8 cellular contexts compared by ENCODE assay signal in the genomic region with DNA sequence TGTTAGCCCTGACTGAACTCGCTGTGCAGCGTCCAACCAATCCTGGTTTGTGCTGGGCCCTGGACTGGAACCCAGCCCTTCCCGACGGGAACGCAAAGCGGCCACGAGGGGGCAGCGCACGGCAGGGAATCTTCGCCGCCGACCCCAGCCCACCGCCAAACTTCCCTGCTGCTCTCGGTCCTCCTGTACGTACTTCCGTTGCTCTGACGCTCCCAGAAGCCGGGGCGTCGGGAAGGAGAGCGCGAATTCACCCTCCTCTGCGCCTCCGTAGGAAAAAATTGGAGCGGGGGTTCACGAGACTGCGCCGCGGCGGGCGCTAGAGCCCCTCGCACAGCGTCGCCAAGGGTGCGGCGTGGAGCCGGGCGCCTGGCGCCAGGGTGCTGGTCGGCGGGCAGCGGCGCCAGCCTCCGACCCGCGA. TPM values are rescaled to one million over a fixed set of nuclear protein-coding genes. Genes with fewer than 3 reads are reported as not detected.
A peak's percentile ranks its signal among the peaks of the same experiment; 100 is the strongest.
DNase-seq lines count a peak whose midpoint lies in the region; ATAC-seq and TF ChIP-seq lines count a peak whose summit lies in the region.

No MANE protein-coding gene starts in this region.

- peaks cover 4% of the 10 kb centered on the region for H3K36me3 Mint-ChIP-seq in CD8-positive, alpha-beta T cell
- H3K36me3 Mint-ChIP-seq in WTC11 = no peaks in the 10 kb centered on the region

- TF ChIP-seq CTCF in CD8-positive, alpha-beta T cell (IDR thresholded peaks at IDR 0.05) = peak; percentile 86
- TF ChIP-seq CTCF in WTC11 (IDR thresholded peaks at IDR 0.05) = peak; percentile 71

- H3K27ac ChIP-seq in CD8-positive, alpha-beta T cell (ENCODE audit: low read depth, low read length) = peak overlapping the region; percentile 47
- H3K27ac ChIP-seq in caudate nucleus (ENCODE audit: low read depth, low read length) (peak overlapping the region; percentile 6), skin epidermis (peak overlapping the region in 20 of 21 experiments; percentile 51 to 92 (median 76))

- H3K4me1 Mint-ChIP-seq in CD8-positive, alpha-beta T cell (ENCODE audit: low read depth) = peaks cover 48% of the 10 kb centered on the region
- peaks cover 16% of the 10 kb centered on the region for H3K4me1 Mint-ChIP-seq in WTC11

- H3K9me3 Mint-ChIP-seq in CD8-positive, alpha-beta T cell = no peaks in the 10 kb centered on the region
- H3K9me3 Mint-ChIP-seq in WTC11 = no peaks in the 10 kb centered on the region

- H3K4me1 ChIP-seq in CD8-positive, alpha-beta T cell (ENCODE audit: insufficient read depth, low read length) = peaks cover 19% of the 10 kb centered on the region

- ATAC-seq in CD8-positive, alpha-beta T cell = peak; percentile 54
- peak; percentile 83 for ATAC-seq in WTC11
- ATAC-seq in HG02973 (IDR thresholded peaks at IDR 0.05; ENCODE audit: unreplicated experiment) = no peak

- H3K9me3 ChIP-seq in CD8-positive, alpha-beta T cell (ENCODE audit: low read length) = no peaks in the 10 kb centered on the region

- H3K27ac Mint-ChIP-seq in CD8-positive, alpha-beta T cell = peak overlapping the region; percentile 66
- H3K27ac Mint-ChIP-seq in WTC11 = no peak overlapping the region

- no peaks in the 10 kb centered on the region for H3K36me3 ChIP-seq in CD8-positive, alpha-beta T cell (ENCODE audit: insufficient read depth, low read length)

- peak; percentile 38 to 83 (median 62) for DNase-seq in CD8-positive, alpha-beta T cell
- DNase-seq in HCEC 1CT (peak; percentile 91), NCI-H2107 treated with DMSO at 0.1 percent for 48 hours (lab: John Stamatoyannopoulos, UW; ENCODE audit: unreplicated experiment) (peak; percentile 32), WTC11 (ENCODE audit: low spot score) (peak; percentile 86), caudate nucleus (lab: John Stamatoyannopoulos, UW) (peak in 53 of 61 donors; percentile 16 to 85 (median 62)), inferior parietal cortex (ENCODE audit: extremely low spot score) (peak; percentile 68)

- H3K27me3 Mint-ChIP-seq in CD8-positive, alpha-beta T cell (ENCODE audit: low read depth) = peaks cover 9% of the 10 kb centered on the region
- H3K27me3 Mint-ChIP-seq in WTC11 (ENCODE audit: low read depth) = peaks cover 63% of the 10 kb centered on the region

- H3K27me3 ChIP-seq in CD8-positive, alpha-beta T cell (ENCODE audit: insufficient read depth, low read length) = no peaks in the 10 kb centered on the region

- intact Hi-C loops in CD8-positive, alpha-beta T cell (cut with DNase I, micrococcal nuclease) = loop anchor here (1.0 to 5.0 kb wide), 9 partner anchors 84 to 382 kb away; a partner anchor contains a TSS

- POLR2A ChIA-PET in CD8-positive, alpha-beta T cell (lab: Charles Lee) = interaction anchor here (1.1 to 6.2 kb wide), 2 partner anchors 96 to 170 kb away, joined by 5 to 38 read pairs; no protein-coding TSS in a partner anchor
- POLR2A ChIA-PET in WTC11 (lab: Charles Lee) = no interaction called here

- peak overlapping the region; percentile 84 for H3K4me3 Mint-ChIP-seq in CD8-positive, alpha-beta T cell
- H3K4me3 Mint-ChIP-seq in WTC11 = peak overlapping the region; percentile 61

- CTCF ChIA-PET in CD8-positive, alpha-beta T cell (lab: Charles Lee) = interaction anchor here (0.7 to 6.5 kb wide), 22 partner anchors 9 to 390 kb away, joined by 3 to 79 read pairs (median 4); a partner anchor contains a TSS
- CTCF ChIA-PET in WTC11 (lab: Charles Lee) = interaction anchor here (0.7 to 2.4 kb wide), 4 partner anchors 25 to 388 kb away, joined by 3 to 14 read pairs (median 6); no protein-coding TSS in a partner anchor

- H3K4me3 ChIP-seq in CD8-positive, alpha-beta T cell (ENCODE audit: low read depth, low read length) = peak overlapping the region; percentile 89
- H3K4me3 ChIP-seq in skin epidermis = peak overlapping the region; percentile 54 to 73 (median 61)

TF ChIP-seq in WTC11, 78 proteins besides CTCF, POLR2A, EP300 and RAD21:
- TF ChIP-seq, protein P1, sequence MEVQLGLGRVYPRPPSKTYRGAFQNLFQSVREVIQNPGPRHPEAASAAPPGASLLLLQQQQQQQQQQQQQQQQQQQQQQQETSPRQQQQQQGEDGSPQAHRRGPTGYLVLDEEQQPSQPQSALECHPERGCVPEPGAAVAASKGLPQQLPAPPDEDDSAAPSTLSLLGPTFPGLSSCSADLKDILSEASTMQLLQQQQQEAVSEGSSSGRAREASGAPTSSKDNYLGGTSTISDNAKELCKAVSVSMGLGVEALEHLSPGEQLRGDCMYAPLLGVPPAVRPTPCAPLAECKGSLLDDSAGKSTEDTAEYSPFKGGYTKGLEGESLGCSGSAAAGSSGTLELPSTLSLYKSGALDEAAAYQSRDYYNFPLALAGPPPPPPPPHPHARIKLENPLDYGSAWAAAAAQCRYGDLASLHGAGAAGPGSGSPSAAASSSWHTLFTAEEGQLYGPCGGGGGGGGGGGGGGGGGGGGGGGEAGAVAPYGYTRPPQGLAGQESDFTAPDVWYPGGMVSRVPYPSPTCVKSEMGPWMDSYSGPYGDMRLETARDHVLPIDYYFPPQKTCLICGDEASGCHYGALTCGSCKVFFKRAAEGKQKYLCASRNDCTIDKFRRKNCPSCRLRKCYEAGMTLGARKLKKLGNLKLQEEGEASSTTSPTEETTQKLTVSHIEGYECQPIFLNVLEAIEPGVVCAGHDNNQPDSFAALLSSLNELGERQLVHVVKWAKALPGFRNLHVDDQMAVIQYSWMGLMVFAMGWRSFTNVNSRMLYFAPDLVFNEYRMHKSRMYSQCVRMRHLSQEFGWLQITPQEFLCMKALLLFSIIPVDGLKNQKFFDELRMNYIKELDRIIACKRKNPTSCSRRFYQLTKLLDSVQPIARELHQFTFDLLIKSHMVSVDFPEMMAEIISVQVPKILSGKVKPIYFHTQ (CRISPR knock-in tag; IDR thresholded peaks at IDR 0.05) = no peak
- TF ChIP-seq, protein P2, sequence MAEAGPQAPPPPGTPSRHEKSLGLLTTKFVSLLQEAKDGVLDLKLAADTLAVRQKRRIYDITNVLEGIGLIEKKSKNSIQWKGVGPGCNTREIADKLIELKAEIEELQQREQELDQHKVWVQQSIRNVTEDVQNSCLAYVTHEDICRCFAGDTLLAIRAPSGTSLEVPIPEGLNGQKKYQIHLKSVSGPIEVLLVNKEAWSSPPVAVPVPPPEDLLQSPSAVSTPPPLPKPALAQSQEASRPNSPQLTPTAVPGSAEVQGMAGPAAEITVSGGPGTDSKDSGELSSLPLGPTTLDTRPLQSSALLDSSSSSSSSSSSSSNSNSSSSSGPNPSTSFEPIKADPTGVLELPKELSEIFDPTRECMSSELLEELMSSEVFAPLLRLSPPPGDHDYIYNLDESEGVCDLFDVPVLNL (CRISPR knock-in tag; IDR thresholded peaks at IDR 0.05; ENCODE audit: borderline replicate concordance, low read depth) = no peak
- TF ChIP-seq, protein P3, sequence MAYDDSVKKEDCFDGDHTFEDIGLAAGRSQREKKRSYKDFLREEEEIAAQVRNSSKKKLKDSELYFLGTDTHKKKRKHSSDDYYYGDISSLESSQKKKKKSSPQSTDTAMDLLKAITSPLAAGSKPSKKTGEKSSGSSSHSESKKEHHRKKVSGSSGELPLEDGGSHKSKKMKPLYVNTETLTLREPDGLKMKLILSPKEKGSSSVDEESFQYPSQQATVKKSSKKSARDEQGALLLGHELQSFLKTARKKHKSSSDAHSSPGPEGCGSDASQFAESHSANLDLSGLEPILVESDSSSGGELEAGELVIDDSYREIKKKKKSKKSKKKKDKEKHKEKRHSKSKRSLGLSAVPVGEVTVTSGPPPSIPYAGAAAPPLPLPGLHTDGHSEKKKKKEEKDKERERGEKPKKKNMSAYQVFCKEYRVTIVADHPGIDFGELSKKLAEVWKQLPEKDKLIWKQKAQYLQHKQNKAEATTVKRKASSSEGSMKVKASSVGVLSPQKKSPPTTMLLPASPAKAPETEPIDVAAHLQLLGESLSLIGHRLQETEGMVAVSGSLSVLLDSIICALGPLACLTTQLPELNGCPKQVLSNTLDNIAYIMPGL (CRISPR knock-in tag; IDR thresholded peaks at IDR 0.05) = peak; percentile 65; the same call in 1 of the 2 replicates
- TF ChIP-seq GTF2I (CRISPR knock-in tag; conservative IDR thresholded peaks at IDR 0.05) = no peak
- no peak for TF ChIP-seq NR2C2 (CRISPR knock-in tag; IDR thresholded peaks at IDR 0.05)
- no peak for TF ChIP-seq SOX15 (CRISPR knock-in tag; IDR thresholded peaks at IDR 0.05)
- TF ChIP-seq, protein P4, sequence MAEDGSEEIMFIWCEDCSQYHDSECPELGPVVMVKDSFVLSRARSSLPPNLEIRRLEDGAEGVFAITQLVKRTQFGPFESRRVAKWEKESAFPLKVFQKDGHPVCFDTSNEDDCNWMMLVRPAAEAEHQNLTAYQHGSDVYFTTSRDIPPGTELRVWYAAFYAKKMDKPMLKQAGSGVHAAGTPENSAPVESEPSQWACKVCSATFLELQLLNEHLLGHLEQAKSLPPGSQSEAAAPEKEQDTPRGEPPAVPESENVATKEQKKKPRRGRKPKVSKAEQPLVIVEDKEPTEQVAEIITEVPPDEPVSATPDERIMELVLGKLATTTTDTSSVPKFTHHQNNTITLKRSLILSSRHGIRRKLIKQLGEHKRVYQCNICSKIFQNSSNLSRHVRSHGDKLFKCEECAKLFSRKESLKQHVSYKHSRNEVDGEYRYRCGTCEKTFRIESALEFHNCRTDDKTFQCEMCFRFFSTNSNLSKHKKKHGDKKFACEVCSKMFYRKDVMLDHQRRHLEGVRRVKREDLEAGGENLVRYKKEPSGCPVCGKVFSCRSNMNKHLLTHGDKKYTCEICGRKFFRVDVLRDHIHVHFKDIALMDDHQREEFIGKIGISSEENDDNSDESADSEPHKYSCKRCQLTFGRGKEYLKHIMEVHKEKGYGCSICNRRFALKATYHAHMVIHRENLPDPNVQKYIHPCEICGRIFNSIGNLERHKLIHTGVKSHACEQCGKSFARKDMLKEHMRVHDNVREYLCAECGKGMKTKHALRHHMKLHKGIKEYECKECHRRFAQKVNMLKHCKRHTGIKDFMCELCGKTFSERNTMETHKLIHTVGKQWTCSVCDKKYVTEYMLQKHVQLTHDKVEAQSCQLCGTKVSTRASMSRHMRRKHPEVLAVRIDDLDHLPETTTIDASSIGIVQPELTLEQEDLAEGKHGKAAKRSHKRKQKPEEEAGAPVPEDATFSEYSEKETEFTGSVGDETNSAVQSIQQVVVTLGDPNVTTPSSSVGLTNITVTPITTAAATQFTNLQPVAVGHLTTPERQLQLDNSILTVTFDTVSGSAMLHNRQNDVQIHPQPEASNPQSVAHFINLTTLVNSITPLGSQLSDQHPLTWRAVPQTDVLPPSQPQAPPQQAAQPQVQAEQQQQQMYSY (CRISPR knock-in tag; IDR thresholded peaks at IDR 0.05) = peak; percentile 25; the same call in 1 of the 2 replicates
- 0 out of 2 replicates have a peak, but pooled peaks have one; percentile 44 for TF ChIP-seq GABPB1 (CRISPR knock-in tag; IDR thresholded peaks at IDR 0.05)
- TF ChIP-seq ZNF263 (CRISPR knock-in tag; IDR thresholded peaks at IDR 0.05; ENCODE audit: low read depth) = 0 out of 2 replicates have a peak, but pooled peaks have one; percentile 35
TF ChIP-seq in WTC11: peak in this region for 4.

RNA-seq across cellular contexts. Expression of a gene that starts 0.9 kb away (rescaled TPM):
- 1 to 10 TPM; 6.3 to 6.4 TPM for total RNA-seq in CD8-positive, alpha-beta T cell
- total RNA-seq in WTC11 (2021) = 0.78 to 1.0 TPM (median 0.87 TPM) in 3 replicates

Comparison
In these comparisons a context has a peak if more than half of its experiments do, and no peak if none do; other contexts are left out.
1. DNase-seq: peak in every context shown above with its lines; median percentile 91 in HCEC 1CT; 86 in WTC11; 68 in inferior parietal cortex; 62 in CD8-positive, alpha-beta T cell; 62 in caudate nucleus; 32 in NCI-H2107 treated with DMSO at 0.1 percent for 48 hours.
2. H3K27ac ChIP-seq: peak in every context shown above with its lines; median percentile 76 in skin epidermis; 47 in CD8-positive, alpha-beta T cell; 6 in caudate nucleus.